8 cellular contexts compared by ENCODE assay signal in genomic region chr17:752620-753219, GRCh38. TPM values are rescaled to one million over a fixed set of nuclear protein-coding genes. Genes with fewer than 3 reads are reported as not detected.
DNase-seq lines count a peak whose midpoint lies in the region; ATAC-seq and TF ChIP-seq lines count a peak whose summit lies in the region.

No MANE protein-coding gene starts in this region.

- H3K9me3 ChIP-seq in Caco-2 = no peaks in the 10 kb centered on the region
- no peaks in the 10 kb centered on the region for H3K9me3 ChIP-seq in Panc1 (ENCODE audit: control insufficient read depth, insufficient read depth, low read depth, low read length)
- H3K9me3 ChIP-seq in lung (ENCODE audit: control insufficient read depth in 2 of 2, insufficient read depth in 1 of 2, low read length in 1 of 2) = no peaks in the 10 kb centered on the region

- peaks cover 15% of the 10 kb centered on the region for H3K4me1 Mint-ChIP-seq in Caco-2 (ENCODE audit: low read depth, unreplicated experiment)

- peak overlapping the region; percentile 89 for H3K27ac Mint-ChIP-seq in Caco-2 (ENCODE audit: unreplicated experiment)

- CTCF ChIA-PET in Caco-2 (lab: Charles Lee) = interaction anchor here (0.6 to 1.2 kb wide), 9 partner anchors 9 to 574 kb away, joined by 3 to 7 read pairs (median 3); no protein-coding TSS in a partner anchor
- CTCF ChIA-PET in Panc1 (lab: Charles Lee) = interaction anchor here (0.5 to 0.7 kb wide), 2 partner anchors 178 to 187 kb away, joined by 3 to 5 read pairs; no protein-coding TSS in a partner anchor

- WGBS in lung, 2 donors = 17 to 26% methylated on average over 43 of the region's 43 CpGs

- POLR2A ChIA-PET in Caco-2 (lab: Charles Lee) = interaction anchor here (1.1 kb wide), 1 partner anchor 29 kb away, joined by 3 read pairs; the partner anchor contains the start of gene GLOD4
- POLR2A ChIA-PET in Panc1 (lab: Charles Lee) = interaction anchor here (0.6 kb wide), 1 partner anchor 11 kb away, joined by 9 read pairs; no protein-coding TSS in a partner anchor

- no peaks in the 10 kb centered on the region for H3K27me3 Mint-ChIP-seq in Caco-2 (ENCODE audit: insufficient read depth, unreplicated experiment)

- ATAC-seq in Panc1 (peak; percentile 27; the same call in 1 of the 2 replicates), lung (ENCODE audit: insufficient read depth, low FRiP score) (peak; percentile 63), GM19351 (IDR thresholded peaks at IDR 0.05; ENCODE audit: unreplicated experiment) (no peak)

- H3K4me1 ChIP-seq in Caco-2 = no peaks in the 10 kb centered on the region
- H3K4me1 ChIP-seq in Panc1 (ENCODE audit: control insufficient read depth, insufficient read depth, low read length) = peaks cover 4% of the 10 kb centered on the region
- peaks cover 6 to 7% of the 10 kb centered on the region in 2 donors for H3K4me1 ChIP-seq in lung (ENCODE audit: control insufficient read depth in 2 of 2, insufficient read depth in 2 of 2, low read length in 2 of 2)

- DNase-seq in Caco-2 (peak; percentile 24 to 37), HFF-Myc (ENCODE audit: extremely low read depth, low read depth) (no peak), Panc1 (ENCODE audit: low read depth, low spot score) (no peak), dorsolateral prefrontal cortex (peak in 6 of 10 donors; percentile 26 to 55 (median 48)), lung (ENCODE audit: low spot score) (peak; percentile 81)
- no peak for DNase-seq in activated effector memory CD4-positive, alpha-beta T cell treated with Interleukin-2 at 50 U/mL for 16 hours

- peak overlapping the region; percentile 85 for H3K27ac ChIP-seq in Panc1 (ENCODE audit: low read length)
- peak overlapping the region in 44 of 59 donors; percentile 26 to 89 (median 70) for H3K27ac ChIP-seq in dorsolateral prefrontal cortex
- H3K27ac ChIP-seq in lung (ENCODE audit: low read depth in 1 of 2, low read length in 1 of 2) = peak overlapping the region; percentile 63 to 79
- H3K27ac ChIP-seq in temporal lobe (ENCODE audit: low read depth, low read length) = peak overlapping the region; percentile 54

- H3K36me3 ChIP-seq in Caco-2 (ENCODE audit: control insufficient read depth, insufficient read depth, low read length) (no peaks in the 10 kb centered on the region), Panc1 (ENCODE audit: control insufficient read depth, insufficient read depth, low read length) (peaks cover 6% of the 10 kb centered on the region; the same call in 1 of the 2 replicates), lung (ENCODE audit: control insufficient read depth in 2 of 2, insufficient read depth in 2 of 2, low read length in 2 of 2) (peaks cover 0 to 10% of the 10 kb centered on the region in 2 donors)

- no TSS peak for BruUV-seq in Caco-2 (replicated peaks; lab: Mats Ljungman, UMichigan)
- no TSS peak for BruUV-seq in Panc1 (replicated peaks; lab: Mats Ljungman, UMichigan)

- intact Hi-C loops in Caco-2 (cut with micrococcal nuclease; ENCODE audit: unreplicated experiment) (no loop called here), Panc1 (cut with micrococcal nuclease; ENCODE audit: unreplicated experiment) (no loop called here), dorsolateral prefrontal cortex (cut with DNase I) (loop anchor here (2.0 kb wide), 1 partner anchor 30 kb away; the partner anchor contains the start of genes GLOD4 (in 2 of the 2) and MRM3 (in 2 of the 2))

- H3K4me3 Mint-ChIP-seq in Caco-2 (ENCODE audit: unreplicated experiment) = peak overlapping the region; percentile 90

- H3K4me3 ChIP-seq in Caco-2 (ENCODE audit: low read depth, low read length) (peak overlapping the region; percentile 75), HFF-Myc (replicated peaks; ENCODE audit: low read depth, low read length) (peak overlapping the region; percentile 78), Panc1 (ENCODE audit: low read depth in 2 of 2, low read length in 2 of 2) (peak overlapping the region; percentile 76 to 83), dorsolateral prefrontal cortex (peak overlapping the region; percentile 71 to 98 (median 91)), lung (peak overlapping the region; percentile 92)

- in situ Hi-C loops in Panc1 (cut with HindIII; ENCODE audit: low pct_unique_long_range_greater_than_20kb, low sequenced_read_pairs) = no loop called here

- H3K36me3 Mint-ChIP-seq in Caco-2 (ENCODE audit: insufficient read depth, unreplicated experiment) = peaks cover 30% of the 10 kb centered on the region

- H3K9me3 Mint-ChIP-seq in Caco-2 (ENCODE audit: unreplicated experiment) = no peaks in the 10 kb centered on the region

- no peaks in the 10 kb centered on the region for H3K27me3 ChIP-seq in Caco-2 (replicated peaks; ENCODE audit: control insufficient read depth, insufficient read depth, low read length)
- H3K27me3 ChIP-seq in Panc1 (ENCODE audit: control insufficient read depth, insufficient read depth, low read length) = no peaks in the 10 kb centered on the region
- H3K27me3 ChIP-seq in dorsolateral prefrontal cortex = no peaks in the 10 kb centered on the region
- H3K27me3 ChIP-seq in lung (ENCODE audit: control insufficient read depth, insufficient read depth) = no peaks in the 10 kb centered on the region

- no peak for TF ChIP-seq CTCF in Caco-2 (IDR thresholded peaks at IDR 0.05; ENCODE audit: insufficient read depth in 1 of 2, low read depth in 1 of 2, low read length in 1 of 2, severe bottlenecking in 1 of 2, unreplicated experiment in 1 of 2)
- TF ChIP-seq CTCF in HFF-Myc (IDR thresholded peaks at IDR 0.05; ENCODE audit: low read depth, low read length, missing control alignments) = no peak
- no peak for TF ChIP-seq CTCF in Panc1 (IDR thresholded peaks at IDR 0.05)
- no peak for TF ChIP-seq CTCF in dorsolateral prefrontal cortex (IDR thresholded peaks at IDR 0.05 in 54 of 56, conservative IDR thresholded peaks at IDR 0.05 in 2 of 56; ENCODE audit: low read depth in 1 of 56, partially characterized antibody in 56 of 56)
- TF ChIP-seq CTCF in lung (IDR thresholded peaks at IDR 0.05; ENCODE audit: control extremely low read depth, extremely low read depth) = no peak

RNA-seq across cellular contexts. Expression of gene GEMIN4, which starts 0.7 kb away (rescaled TPM):
- total RNA-seq in Caco-2 (2022) = 19.1 and 20.3 TPM in 2 replicates
- total RNA-seq in Panc1 (2021; ENCODE audit: unreplicated experiment) = 34.9 TPM
- 19.7 TPM for polyA plus RNA-seq in Panc1 (2012; ENCODE audit: insufficient read length)
- total RNA-seq in dorsolateral prefrontal cortex = 10 to 100 TPM in 117 of 120 experiments, 1 to 10 TPM in 3; 9.5 to 23.3 (median 14.0) TPM
- total RNA-seq in lung = 10 to 100 TPM; 16.7 to 21.7 TPM
- 10 to 100 TPM in 1 of 2 donors, 1 to 10 TPM in 1; 8.5 to 11.8 TPM for polyA plus RNA-seq in lung
- 9.1 TPM for total RNA-seq in temporal lobe

RNA-seq across cellular contexts. Expression of gene TLCD3A, which starts 20.3 kb away (rescaled TPM):
- 13.4 and 14.7 TPM in 2 replicates for total RNA-seq in Caco-2 (2022)
- total RNA-seq in Panc1 (2021; ENCODE audit: unreplicated experiment) = 30.4 TPM
- polyA plus RNA-seq in Panc1 (2012; ENCODE audit: insufficient read length) = 39.1 TPM
- total RNA-seq in dorsolateral prefrontal cortex = 10 to 100 TPM in 18 of 120 experiments, 1 to 10 TPM in 102; 4.2 to 19.9 (median 7.4) TPM
- total RNA-seq in lung = 10 to 100 TPM; 11.9 to 16.2 TPM
- 10 to 100 TPM in 1 of 2 donors, 1 to 10 TPM in 1; 8.4 to 10.0 TPM for polyA plus RNA-seq in lung
- total RNA-seq in temporal lobe = 8.9 TPM

RNA-seq across cellular contexts. Expression of gene GLOD4, which starts 29.4 kb away (rescaled TPM):
- 69.7 and 74.0 TPM in 2 replicates for total RNA-seq in Caco-2 (2022)
- 57.8 TPM for total RNA-seq in Panc1 (2021; ENCODE audit: unreplicated experiment)
- 66.4 TPM for polyA plus RNA-seq in Panc1 (2012; ENCODE audit: insufficient read length)
- total RNA-seq in dorsolateral prefrontal cortex = 10 to 100 TPM; 33.7 to 99.3 (median 65.6) TPM
- 10 to 100 TPM; 39.9 to 60.3 TPM for total RNA-seq in lung
- polyA plus RNA-seq in lung = 10 to 100 TPM; 31.9 to 36.9 TPM
- 56.5 TPM for total RNA-seq in temporal lobe

RNA-seq across cellular contexts. Expression of gene MRM3, which starts 29.4 kb away (rescaled TPM):
- total RNA-seq in Caco-2 (2022) (11.0 and 14.1 TPM in 2 replicates), Panc1 (2021; ENCODE audit: unreplicated experiment) (13.4 TPM), dorsolateral prefrontal cortex (10 to 100 TPM in 117 of 120 experiments, 1 to 10 TPM in 3; 8.5 to 20.4 (median 15.0) TPM), lung (10 to 100 TPM; 12.5 to 16.3 TPM), temporal lobe (18.9 TPM)
- polyA plus RNA-seq in Panc1 (2012; ENCODE audit: insufficient read length) = 14.1 TPM
- polyA plus RNA-seq in lung = 10 to 100 TPM; 10.4 to 13.8 TPM

RNA-seq across cellular contexts. Expression of gene VPS53, which starts 38.1 kb away (rescaled TPM):
- total RNA-seq in Caco-2 (2022) = 37.1 and 41.3 TPM in 2 replicates
- 61.5 TPM for total RNA-seq in Panc1 (2021; ENCODE audit: unreplicated experiment)
- polyA plus RNA-seq in Panc1 (2012; ENCODE audit: insufficient read length) = 42.5 TPM
- 100 to 1,000 TPM in 118 of 120 experiments, 10 to 100 TPM in 2; 97.4 to 231 (median 164) TPM for total RNA-seq in dorsolateral prefrontal cortex
- total RNA-seq in lung = 10 to 100 TPM; 34.7 to 74.7 TPM
- 10 to 100 TPM; 11.9 to 14.1 TPM for polyA plus RNA-seq in lung
- total RNA-seq in temporal lobe = 17.9 TPM

Comparison
In these comparisons a context has a peak if more than half of its experiments do, and no peak if none do; other contexts are left out.
1. DNase-seq: peak in Caco-2 (2 of 2), dorsolateral prefrontal cortex (6 of 10) and lung (single experiment); none in HFF-Myc (single experiment), Panc1 (single experiment) and activated effector memory CD4-positive, alpha-beta T cell treated with Interleukin-2 at 50 U/mL for 16 hours (single experiment).
2. intact Hi-C loops: an anchor here in dorsolateral prefrontal cortex (2.0 kb wide); none called in Caco-2 and Panc1.
3. Peak in every context shown above with its lines, with median percentiles within 50 percentile points of each other: H3K4me3 ChIP-seq and H3K27ac ChIP-seq.